In genomic region chr13:51781246-51782022, GRCh38 we compare ENCODE assay signal across 1 cellular context.
TF ChIP-seq lines count a peak whose summit lies in the region.

No MANE protein-coding gene starts in this region.

TF ChIP-seq in GM12878, 131 proteins besides CTCF, POLR2A, EP300 and RAD21:
- TF ChIP-seq KDM1A (IDR thresholded peaks at IDR 0.05; ENCODE audit: borderline replicate concordance): no peak
- TF ChIP-seq USF1 (IDR thresholded peaks at IDR 0.05; ENCODE audit: borderline replicate concordance, extremely low read length, insufficient read depth, low read depth, low read length): no peak
- TF ChIP-seq SMC3 (IDR thresholded peaks at IDR 0.05; ENCODE audit: borderline replicate concordance, low read length): peak; percentile 50
- TF ChIP-seq ELK1 (IDR thresholded peaks at IDR 0.05; ENCODE audit: low read depth, low read length): no peak
TF ChIP-seq in GM12878: peak in this region for 1.
